ENCODE assay signal across 1 cellular context in genomic region chr11:66344550-66345315, GRCh38.
A peak's percentile ranks its signal among the peaks of the same experiment; 100 is the strongest.
TF ChIP-seq lines count a peak whose summit lies in the region.

Gene BRMS1, minus strand, starts transcription at chr11:66345104. Its CDS starts 2,870 bp downstream, at chr11:66342234.

TF ChIP-seq in HepG2, 621 proteins besides CTCF, POLR2A, EP300 and RAD21 (continued from another document and continues in another):
- peak; percentile 87; the same call in 1 of the 2 replicates for TF ChIP-seq HMGXB3 (CRISPR knock-in tag; IDR thresholded peaks at IDR 0.05; ENCODE audit: borderline replicate concordance)
- TF ChIP-seq CENPBD1 (CRISPR knock-in tag; IDR thresholded peaks at IDR 0.05; ENCODE audit: borderline replicate concordance, low read depth) = no peak
- TF ChIP-seq ZNF746 (CRISPR knock-in tag; IDR thresholded peaks at IDR 0.05) = no peak
- peak; percentile 55; the same call in 1 of the 2 replicates for TF ChIP-seq REPIN1 (CRISPR knock-in tag; IDR thresholded peaks at IDR 0.05; ENCODE audit: borderline replicate concordance, low read depth)
- no peak for TF ChIP-seq ZSCAN30 (CRISPR knock-in tag; IDR thresholded peaks at IDR 0.05)
- no peak for TF ChIP-seq FOSL1 (CRISPR knock-in tag; IDR thresholded peaks at IDR 0.05; ENCODE audit: borderline replicate concordance)
- TF ChIP-seq TAF1 (CRISPR knock-in tag; IDR thresholded peaks at IDR 0.05) = peak; percentile 67; the same call in 1 of the 2 replicates
- no peak for TF ChIP-seq CENPT (CRISPR knock-in tag; IDR thresholded peaks at IDR 0.05; ENCODE audit: low read depth)
- no peak for TF ChIP-seq ZNF776 (CRISPR knock-in tag; IDR thresholded peaks at IDR 0.05)
- no peak for TF ChIP-seq RARG (CRISPR knock-in tag; IDR thresholded peaks at IDR 0.05; ENCODE audit: low read depth)
- TF ChIP-seq ZNF512 (CRISPR knock-in tag; IDR thresholded peaks at IDR 0.05) = no peak
- TF ChIP-seq MEIS1 (CRISPR knock-in tag; IDR thresholded peaks at IDR 0.05; ENCODE audit: borderline replicate concordance) = peak; percentile 79; the same call in 1 of the 2 replicates
- peak; percentile 62; the same call in 1 of the 2 replicates for TF ChIP-seq MIER2 (CRISPR knock-in tag; IDR thresholded peaks at IDR 0.05)
- TF ChIP-seq MEIS2 (CRISPR knock-in tag; IDR thresholded peaks at IDR 0.05) = peak; percentile 57; the same call in 1 of the 2 replicates
- 0 out of 2 replicates have a peak, but pooled peaks have one; percentile 67 for TF ChIP-seq DR1 (CRISPR knock-in tag; IDR thresholded peaks at IDR 0.05)
- no peak for TF ChIP-seq NR2F6 (IDR thresholded peaks at IDR 0.05)
- 0 out of 2 replicates have a peak, but pooled peaks have one; percentile 21 for TF ChIP-seq NR2F6 (CRISPR knock-in tag; IDR thresholded peaks at IDR 0.05)
- TF ChIP-seq ZNF362 (CRISPR knock-in tag; IDR thresholded peaks at IDR 0.05; ENCODE audit: borderline replicate concordance) = peak; percentile 25; the same call in 1 of the 2 replicates
- no peak for TF ChIP-seq HIC2 (CRISPR knock-in tag; IDR thresholded peaks at IDR 0.05; ENCODE audit: low read depth)
- no peak; the same call in 1 of the 2 replicates for TF ChIP-seq MAZ (IDR thresholded peaks at IDR 0.05; ENCODE audit: borderline replicate concordance, low read depth, low read length)
- peak; percentile 30; the same call in 1 of the 2 replicates for TF ChIP-seq MAZ (CRISPR knock-in tag; IDR thresholded peaks at IDR 0.05; ENCODE audit: low read depth)
- no peak for TF ChIP-seq ZNF224 (CRISPR knock-in tag; IDR thresholded peaks at IDR 0.05)
- peak; percentile 96; the same call in 2 of the 3 replicates for TF ChIP-seq MXI1 (IDR thresholded peaks at IDR 0.05; ENCODE audit: borderline replicate concordance, low read depth, low read length)
- peak; percentile 94 for TF ChIP-seq THAP11 (CRISPR knock-in tag; IDR thresholded peaks at IDR 0.05)
- no peak for TF ChIP-seq ZNF816 (CRISPR knock-in tag; IDR thresholded peaks at IDR 0.05; ENCODE audit: borderline replicate concordance)
- TF ChIP-seq BHLHE40 (IDR thresholded peaks at IDR 0.05; ENCODE audit: low read length) = no peak
- peak; percentile 95 for TF ChIP-seq KMT2B (CRISPR knock-in tag; IDR thresholded peaks at IDR 0.05)
- no peak for TF ChIP-seq DDIT3 (CRISPR knock-in tag; IDR thresholded peaks at IDR 0.05)
- TF ChIP-seq NR2F1 (CRISPR knock-in tag; IDR thresholded peaks at IDR 0.05) = no peak
- peak; percentile 88 for TF ChIP-seq NFYB (CRISPR knock-in tag; IDR thresholded peaks at IDR 0.05)
- TF ChIP-seq PRDM15 (CRISPR knock-in tag; IDR thresholded peaks at IDR 0.05) = no peak
- TF ChIP-seq CHCHD3 (CRISPR knock-in tag; IDR thresholded peaks at IDR 0.05) = peak; percentile 73; the same call in 1 of the 2 replicates
- TF ChIP-seq CC2D1A (CRISPR knock-in tag; IDR thresholded peaks at IDR 0.05) = no peak
- TF ChIP-seq ZNF609 (CRISPR knock-in tag; IDR thresholded peaks at IDR 0.05; ENCODE audit: borderline replicate concordance) = peak; percentile 47; the same call in 1 of the 2 replicates
- TF ChIP-seq ZMAT5 (CRISPR knock-in tag; IDR thresholded peaks at IDR 0.05; ENCODE audit: borderline replicate concordance, low read depth) = no peak
- no peak for TF ChIP-seq ADNP (CRISPR knock-in tag; IDR thresholded peaks at IDR 0.05)
- peak; percentile 79 for TF ChIP-seq TARDBP (CRISPR knock-in tag; IDR thresholded peaks at IDR 0.05)
- peak; percentile 75; the same call in 1 of the 2 replicates for TF ChIP-seq MYNN (CRISPR knock-in tag; IDR thresholded peaks at IDR 0.05; ENCODE audit: low read depth)
- peak; percentile 92 for TF ChIP-seq GFI1 (CRISPR knock-in tag; IDR thresholded peaks at IDR 0.05; ENCODE audit: borderline replicate concordance)
- no peak for TF ChIP-seq SNRNP70 (IDR thresholded peaks at IDR 0.05; ENCODE audit: low read depth, low read length)
- peak; percentile 30; the same call in 1 of the 2 replicates for TF ChIP-seq RARA (CRISPR knock-in tag; IDR thresholded peaks at IDR 0.05)
- TF ChIP-seq NKX3-1 (CRISPR knock-in tag; IDR thresholded peaks at IDR 0.05) = no peak; the same call in 1 of the 2 replicates
- TF ChIP-seq PPARG (CRISPR knock-in tag; conservative IDR thresholded peaks at IDR 0.05) = peak; percentile 35; the same call in 1 of the 2 replicates
- peak in 1 of 2 experiments; percentile 72; a peak in 2 of 4 replicates for TF ChIP-seq KLF16 (CRISPR knock-in tag; IDR thresholded peaks at IDR 0.05)
- no peak for TF ChIP-seq ETV6 (CRISPR knock-in tag; conservative IDR thresholded peaks at IDR 0.05)
